1 cellular context compared by ENCODE assay signal in the genomic region with DNA sequence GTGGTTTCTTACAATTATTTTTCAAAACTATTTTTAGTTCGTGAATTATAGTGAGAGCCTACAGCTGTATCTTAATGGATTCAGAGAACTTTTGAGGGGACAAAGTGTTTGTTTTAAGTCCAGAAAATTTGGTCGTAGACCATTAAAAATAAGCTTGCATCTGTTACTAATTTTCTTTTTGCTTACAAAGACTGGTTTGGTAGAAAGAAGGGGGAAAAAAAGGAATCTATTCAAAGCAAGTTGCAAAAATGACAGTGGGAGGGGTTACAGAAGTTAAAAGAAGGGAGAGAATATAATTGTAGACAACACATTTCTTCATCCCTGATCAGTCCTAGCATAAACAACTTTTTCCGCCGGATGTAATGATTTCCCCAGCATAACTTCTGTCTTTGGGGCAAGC.
TF ChIP-seq lines count a peak whose summit lies in the region.

No MANE protein-coding gene starts in this region.

TF ChIP-seq in WTC11, 78 proteins besides CTCF, POLR2A, EP300 and RAD21 (continued from another document):
- TF ChIP-seq, protein P1, sequence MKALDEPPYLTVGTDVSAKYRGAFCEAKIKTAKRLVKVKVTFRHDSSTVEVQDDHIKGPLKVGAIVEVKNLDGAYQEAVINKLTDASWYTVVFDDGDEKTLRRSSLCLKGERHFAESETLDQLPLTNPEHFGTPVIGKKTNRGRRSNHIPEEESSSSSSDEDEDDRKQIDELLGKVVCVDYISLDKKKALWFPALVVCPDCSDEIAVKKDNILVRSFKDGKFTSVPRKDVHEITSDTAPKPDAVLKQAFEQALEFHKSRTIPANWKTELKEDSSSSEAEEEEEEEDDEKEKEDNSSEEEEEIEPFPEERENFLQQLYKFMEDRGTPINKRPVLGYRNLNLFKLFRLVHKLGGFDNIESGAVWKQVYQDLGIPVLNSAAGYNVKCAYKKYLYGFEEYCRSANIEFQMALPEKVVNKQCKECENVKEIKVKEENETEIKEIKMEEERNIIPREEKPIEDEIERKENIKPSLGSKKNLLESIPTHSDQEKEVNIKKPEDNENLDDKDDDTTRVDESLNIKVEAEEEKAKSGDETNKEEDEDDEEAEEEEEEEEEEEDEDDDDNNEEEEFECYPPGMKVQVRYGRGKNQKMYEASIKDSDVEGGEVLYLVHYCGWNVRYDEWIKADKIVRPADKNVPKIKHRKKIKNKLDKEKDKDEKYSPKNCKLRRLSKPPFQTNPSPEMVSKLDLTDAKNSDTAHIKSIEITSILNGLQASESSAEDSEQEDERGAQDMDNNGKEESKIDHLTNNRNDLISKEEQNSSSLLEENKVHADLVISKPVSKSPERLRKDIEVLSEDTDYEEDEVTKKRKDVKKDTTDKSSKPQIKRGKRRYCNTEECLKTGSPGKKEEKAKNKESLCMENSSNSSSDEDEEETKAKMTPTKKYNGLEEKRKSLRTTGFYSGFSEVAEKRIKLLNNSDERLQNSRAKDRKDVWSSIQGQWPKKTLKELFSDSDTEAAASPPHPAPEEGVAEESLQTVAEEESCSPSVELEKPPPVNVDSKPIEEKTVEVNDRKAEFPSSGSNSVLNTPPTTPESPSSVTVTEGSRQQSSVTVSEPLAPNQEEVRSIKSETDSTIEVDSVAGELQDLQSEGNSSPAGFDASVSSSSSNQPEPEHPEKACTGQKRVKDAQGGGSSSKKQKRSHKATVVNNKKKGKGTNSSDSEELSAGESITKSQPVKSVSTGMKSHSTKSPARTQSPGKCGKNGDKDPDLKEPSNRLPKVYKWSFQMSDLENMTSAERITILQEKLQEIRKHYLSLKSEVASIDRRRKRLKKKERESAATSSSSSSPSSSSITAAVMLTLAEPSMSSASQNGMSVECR (CRISPR knock-in tag; IDR thresholded peaks at IDR 0.05; ENCODE audit: borderline replicate concordance), result no peak
- TF ChIP-seq, protein P2, sequence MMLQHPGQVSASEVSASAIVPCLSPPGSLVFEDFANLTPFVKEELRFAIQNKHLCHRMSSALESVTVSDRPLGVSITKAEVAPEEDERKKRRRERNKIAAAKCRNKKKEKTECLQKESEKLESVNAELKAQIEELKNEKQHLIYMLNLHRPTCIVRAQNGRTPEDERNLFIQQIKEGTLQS (CRISPR knock-in tag; conservative IDR thresholded peaks at IDR 0.05), result no peak
- TF ChIP-seq, protein P3, sequence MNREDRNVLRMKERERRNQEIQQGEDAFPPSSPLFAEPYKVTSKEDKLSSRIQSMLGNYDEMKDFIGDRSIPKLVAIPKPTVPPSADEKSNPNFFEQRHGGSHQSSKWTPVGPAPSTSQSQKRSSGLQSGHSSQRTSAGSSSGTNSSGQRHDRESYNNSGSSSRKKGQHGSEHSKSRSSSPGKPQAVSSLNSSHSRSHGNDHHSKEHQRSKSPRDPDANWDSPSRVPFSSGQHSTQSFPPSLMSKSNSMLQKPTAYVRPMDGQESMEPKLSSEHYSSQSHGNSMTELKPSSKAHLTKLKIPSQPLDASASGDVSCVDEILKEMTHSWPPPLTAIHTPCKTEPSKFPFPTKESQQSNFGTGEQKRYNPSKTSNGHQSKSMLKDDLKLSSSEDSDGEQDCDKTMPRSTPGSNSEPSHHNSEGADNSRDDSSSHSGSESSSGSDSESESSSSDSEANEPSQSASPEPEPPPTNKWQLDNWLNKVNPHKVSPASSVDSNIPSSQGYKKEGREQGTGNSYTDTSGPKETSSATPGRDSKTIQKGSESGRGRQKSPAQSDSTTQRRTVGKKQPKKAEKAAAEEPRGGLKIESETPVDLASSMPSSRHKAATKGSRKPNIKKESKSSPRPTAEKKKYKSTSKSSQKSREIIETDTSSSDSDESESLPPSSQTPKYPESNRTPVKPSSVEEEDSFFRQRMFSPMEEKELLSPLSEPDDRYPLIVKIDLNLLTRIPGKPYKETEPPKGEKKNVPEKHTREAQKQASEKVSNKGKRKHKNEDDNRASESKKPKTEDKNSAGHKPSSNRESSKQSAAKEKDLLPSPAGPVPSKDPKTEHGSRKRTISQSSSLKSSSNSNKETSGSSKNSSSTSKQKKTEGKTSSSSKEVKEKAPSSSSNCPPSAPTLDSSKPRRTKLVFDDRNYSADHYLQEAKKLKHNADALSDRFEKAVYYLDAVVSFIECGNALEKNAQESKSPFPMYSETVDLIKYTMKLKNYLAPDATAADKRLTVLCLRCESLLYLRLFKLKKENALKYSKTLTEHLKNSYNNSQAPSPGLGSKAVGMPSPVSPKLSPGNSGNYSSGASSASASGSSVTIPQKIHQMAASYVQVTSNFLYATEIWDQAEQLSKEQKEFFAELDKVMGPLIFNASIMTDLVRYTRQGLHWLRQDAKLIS (CRISPR knock-in tag; IDR thresholded peaks at IDR 0.05; ENCODE audit: borderline replicate concordance), result no peak
- TF ChIP-seq, protein P4, sequence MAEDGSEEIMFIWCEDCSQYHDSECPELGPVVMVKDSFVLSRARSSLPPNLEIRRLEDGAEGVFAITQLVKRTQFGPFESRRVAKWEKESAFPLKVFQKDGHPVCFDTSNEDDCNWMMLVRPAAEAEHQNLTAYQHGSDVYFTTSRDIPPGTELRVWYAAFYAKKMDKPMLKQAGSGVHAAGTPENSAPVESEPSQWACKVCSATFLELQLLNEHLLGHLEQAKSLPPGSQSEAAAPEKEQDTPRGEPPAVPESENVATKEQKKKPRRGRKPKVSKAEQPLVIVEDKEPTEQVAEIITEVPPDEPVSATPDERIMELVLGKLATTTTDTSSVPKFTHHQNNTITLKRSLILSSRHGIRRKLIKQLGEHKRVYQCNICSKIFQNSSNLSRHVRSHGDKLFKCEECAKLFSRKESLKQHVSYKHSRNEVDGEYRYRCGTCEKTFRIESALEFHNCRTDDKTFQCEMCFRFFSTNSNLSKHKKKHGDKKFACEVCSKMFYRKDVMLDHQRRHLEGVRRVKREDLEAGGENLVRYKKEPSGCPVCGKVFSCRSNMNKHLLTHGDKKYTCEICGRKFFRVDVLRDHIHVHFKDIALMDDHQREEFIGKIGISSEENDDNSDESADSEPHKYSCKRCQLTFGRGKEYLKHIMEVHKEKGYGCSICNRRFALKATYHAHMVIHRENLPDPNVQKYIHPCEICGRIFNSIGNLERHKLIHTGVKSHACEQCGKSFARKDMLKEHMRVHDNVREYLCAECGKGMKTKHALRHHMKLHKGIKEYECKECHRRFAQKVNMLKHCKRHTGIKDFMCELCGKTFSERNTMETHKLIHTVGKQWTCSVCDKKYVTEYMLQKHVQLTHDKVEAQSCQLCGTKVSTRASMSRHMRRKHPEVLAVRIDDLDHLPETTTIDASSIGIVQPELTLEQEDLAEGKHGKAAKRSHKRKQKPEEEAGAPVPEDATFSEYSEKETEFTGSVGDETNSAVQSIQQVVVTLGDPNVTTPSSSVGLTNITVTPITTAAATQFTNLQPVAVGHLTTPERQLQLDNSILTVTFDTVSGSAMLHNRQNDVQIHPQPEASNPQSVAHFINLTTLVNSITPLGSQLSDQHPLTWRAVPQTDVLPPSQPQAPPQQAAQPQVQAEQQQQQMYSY (CRISPR knock-in tag; IDR thresholded peaks at IDR 0.05), result no peak
- no peak for TF ChIP-seq ETV6 (CRISPR knock-in tag; IDR thresholded peaks at IDR 0.05)
- no peak for TF ChIP-seq GTF2I (CRISPR knock-in tag; conservative IDR thresholded peaks at IDR 0.05)
